In the genomic region with DNA sequence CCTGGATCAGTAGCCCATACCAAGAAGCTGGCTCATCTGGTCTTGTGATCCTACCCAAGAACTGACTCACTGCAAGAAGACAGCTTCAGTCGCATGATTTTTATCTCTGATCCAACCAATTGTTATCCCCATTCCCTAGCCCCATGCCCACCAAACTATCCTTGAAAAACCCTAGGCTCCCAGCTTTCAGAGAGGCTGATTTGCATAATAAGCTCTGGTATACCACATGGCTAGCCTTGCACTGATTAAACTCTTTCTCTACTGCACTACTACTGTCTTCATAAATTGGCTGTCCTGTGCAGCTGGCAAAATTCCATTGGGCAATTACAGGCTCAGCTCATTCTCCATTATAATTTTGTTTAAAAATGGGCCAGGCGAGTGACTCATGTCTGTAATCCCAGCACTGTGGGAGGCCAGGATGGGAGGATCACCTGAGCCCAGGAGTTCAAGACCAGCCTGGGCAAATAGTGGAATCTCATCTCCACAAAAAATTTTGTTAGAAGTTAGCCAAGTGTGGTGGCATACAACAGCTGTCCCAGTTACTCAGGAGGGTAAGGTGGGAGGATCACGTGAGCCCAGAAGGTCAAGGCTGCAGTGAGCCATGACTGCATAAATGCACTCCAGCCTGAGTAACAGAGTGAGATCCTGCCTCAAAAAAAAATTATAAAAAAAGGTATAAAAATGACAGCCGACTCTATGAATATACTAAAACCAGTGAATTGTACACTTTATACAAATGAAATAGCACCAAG, we compare ENCODE assay signal across 17 cellular contexts.
DNase-seq lines count a peak whose midpoint lies in the region; ATAC-seq and TF ChIP-seq lines count a peak whose summit lies in the region.
"Had no signal": no experiment of that assay in that cellular context is flagged by ENCODE, and none has a peak within 500 bp of the region (broad histone marks: within the 10 kb centered on the region; RNA-seq: fewer than 3 reads in every experiment).

No MANE protein-coding gene starts in this region.

- RAD21 ChIA-PET in HCT116 (lab: Charles Lee; ENCODE audit: low non-redundant PET in 1 of 2, low total read pairs in 2 of 2, uncharacterized antibody in 2 of 2, unreplicated experiment in 2 of 2): no interaction called here

- H3K4me3 ChIP-seq in ACC112 (ENCODE audit: low read depth, low read length): no peak overlapping the region
- H3K4me3 ChIP-seq in HCT116 (replicated peaks in 1 of 2; ENCODE audit: low read depth in 1 of 2, low read length in 2 of 2): no peak overlapping the region
- no peak overlapping the region for H3K4me3 ChIP-seq in foreskin fibroblast (ENCODE audit: low read depth in 1 of 2, low read length in 2 of 2)
- no peak overlapping the region for H3K4me3 ChIP-seq in HAP-1
- H3K4me3 ChIP-seq: hepatocyte, left ventricle myocardium inferior, thyroid gland had no signal

- TF ChIP-seq RAD21 in HCT116 (IDR thresholded peaks at IDR 0.05; ENCODE audit: low read depth): no peak

- no peaks in the 10 kb centered on the region for H3K9me2 ChIP-seq in HCT116 (ENCODE audit: insufficient read depth)

- intact Hi-C loops in HCT116 (cut with micrococcal nuclease): no loop called here

- H3K9ac ChIP-seq in HCT116 (ENCODE audit: low read length): no peak overlapping the region

- peaks cover 6% of the 10 kb centered on the region for H3K4me1 ChIP-seq in ACC112 (ENCODE audit: control insufficient read depth, insufficient read depth, low read length, unreplicated experiment)
- H3K4me1 ChIP-seq in HCT116 (ENCODE audit: control insufficient read depth in 1 of 2, insufficient read depth in 2 of 2, low read length in 2 of 2): peaks cover 0 to 13% of the 10 kb centered on the region in 2 experiments; a peak in 2 of 4 replicates
- peaks cover 7% of the 10 kb centered on the region for H3K4me1 ChIP-seq in HAP-1
- H3K4me1 ChIP-seq: thyroid gland had no signal

- DNase-seq in HCT116 (ENCODE audit: low read depth, low spot score) (no peak), SK-MEL-5 (ENCODE audit: low read depth, low spot score) (peak; percentile 22), foreskin fibroblast (peak; percentile 10 to 26), NOMO-1 treated with dmso at 0.1 percent for 144 hours (lab: John Stamatoyannopoulos, UW; ENCODE audit: unreplicated experiment) (no peak), HAP-1 (ENCODE audit: low spot score in 2 of 2) (no peak), NCI-H187 (lab: John Stamatoyannopoulos, UW) (no peak)
- DNase-seq: activated CD4-positive, CD25-positive, alpha-beta regulatory T cell; central memory CD4-positive, alpha-beta T cell; GDM1; Kasumi-1; left ventricle myocardium inferior; posterior cingulate gyrus had no signal

- H3K27me3 ChIP-seq in ACC112 (ENCODE audit: insufficient read depth, low read length): no peaks in the 10 kb centered on the region
- no peaks in the 10 kb centered on the region for H3K27me3 ChIP-seq in HCT116 (ENCODE audit: insufficient read depth, low read length)
- no peaks in the 10 kb centered on the region for H3K27me3 ChIP-seq in HAP-1 (ENCODE audit: low read depth)
- H3K27me3 ChIP-seq: hepatocyte, thyroid gland had no signal

- CTCF ChIA-PET in HCT116 (lab: Charles Lee): no interaction called here

- TF ChIP-seq CTCF in HCT116 (IDR thresholded peaks at IDR 0.05 in 2 of 3, conservative IDR thresholded peaks at IDR 0.05 in 1 of 3; ENCODE audit: borderline replicate concordance in 1 of 3, insufficient read depth in 1 of 3, low read depth in 2 of 3, low read length in 2 of 3): no peak
- no peak for TF ChIP-seq CTCF in foreskin fibroblast (IDR thresholded peaks at IDR 0.05; ENCODE audit: low read depth, low read length)

- H3K36me3 ChIP-seq in ACC112 (ENCODE audit: insufficient read depth, low read length): no peaks in the 10 kb centered on the region
- no peaks in the 10 kb centered on the region for H3K36me3 ChIP-seq in HCT116 (ENCODE audit: control insufficient read depth in 1 of 2, insufficient read depth in 2 of 2, low read length in 2 of 2)
- H3K36me3 ChIP-seq in HAP-1 (replicated peaks): no peaks in the 10 kb centered on the region
- H3K36me3 ChIP-seq: left ventricle myocardium inferior, thyroid gland had no signal

- ATAC-seq in HCT116 (no peak), GM18907 (IDR thresholded peaks at IDR 0.05; ENCODE audit: unreplicated experiment) (no peak)
- ATAC-seq: activated naive CD4-positive, alpha-beta T cell treated with anti-CD3 and anti-CD28 coated beads, Interleukin-2, amount 50 U/mL, for 72 hours had no signal

- no peak for TF ChIP-seq POLR2A in HCT116 (IDR thresholded peaks at IDR 0.05; ENCODE audit: borderline replicate concordance, extremely low read depth, insufficient read depth, insufficient read length)

- H4K20me1 ChIP-seq in HCT116 (ENCODE audit: insufficient read depth): no peaks in the 10 kb centered on the region

- POLR2A ChIA-PET in HCT116 (lab: Charles Lee): interaction anchor here (1.0 kb wide), 1 partner anchor 12 kb away, joined by 3 read pairs; no protein-coding TSS in a partner anchor

- no peaks in the 10 kb centered on the region for H3K9me3 ChIP-seq in HCT116 (ENCODE audit: control insufficient read depth in 1 of 2, insufficient read depth in 1 of 2, low read depth in 1 of 2, low read length in 2 of 2)
- no peaks in the 10 kb centered on the region for H3K9me3 ChIP-seq in HAP-1
- H3K9me3 ChIP-seq: left ventricle myocardium inferior, thyroid gland had no signal

- H3K79me2 ChIP-seq in ACC112 (ENCODE audit: control insufficient read depth, insufficient read depth, low read length, unreplicated experiment): no peaks in the 10 kb centered on the region
- H3K79me2 ChIP-seq in HCT116 (ENCODE audit: insufficient read depth, low read length): no peaks in the 10 kb centered on the region
- H3K79me2 ChIP-seq: hepatocyte had no signal

- H2AFZ ChIP-seq in ACC112 (ENCODE audit: low read length, unreplicated experiment): no peak overlapping the region
- no peak overlapping the region for H2AFZ ChIP-seq in HCT116 (ENCODE audit: low read depth, low read length, poor library complexity, severe bottlenecking)
- H2AFZ ChIP-seq: hepatocyte had no signal

- H3K4me2 ChIP-seq in HCT116 (ENCODE audit: low read length): no peak overlapping the region
- H3K4me2 ChIP-seq: hepatocyte had no signal

- no TSS peak for BruUV-seq in HCT116 (replicated peaks; lab: Mats Ljungman, UMichigan)

- in situ Hi-C loops in SK-MEL-5 (cut with HindIII; ENCODE audit: low pct_unique_long_range_greater_than_20kb, low sequenced_read_pairs) (no loop called here), HAP-1 (cut with MboI; ENCODE audit: low sequenced_read_pairs) (no loop called here)

- H3K27ac ChIP-seq in ACC112 (ENCODE audit: low read depth, low read length) (peak overlapping the region; percentile 37; the same call in 1 of the 2 replicates), HCT116 (ENCODE audit: low read depth, low read length) (no peak overlapping the region)
- H3K27ac ChIP-seq: hepatocyte, left ventricle myocardium inferior, thyroid gland had no signal

TF ChIP-seq in HCT116, 20 proteins besides CTCF, POLR2A, EP300 and RAD21:
- no peak for TF ChIP-seq EZH2 (IDR thresholded peaks at IDR 0.05)
- peak; percentile 62; the same call in 1 of the 2 replicates for TF ChIP-seq CBX3 (IDR thresholded peaks at IDR 0.05; ENCODE audit: low read depth)

Comparison
In these comparisons a context has a peak if more than half of its experiments do, and no peak if none do; other contexts are left out.
1. DNase-seq: peak in SK-MEL-5 (single experiment) and foreskin fibroblast (2 of 2); none in HCT116 (single experiment), NOMO-1 treated with dmso at 0.1 percent for 144 hours (single experiment), HAP-1 (0 of 2) and NCI-H187 (0 of 2).